In genomic region chr1:156153362-156153761, GRCh38 we compare ENCODE assay signal across 11 cellular contexts. TPM values are rescaled to one million over a fixed set of nuclear protein-coding genes. Genes with fewer than 3 reads are reported as not detected.
DNase-seq lines count a peak whose midpoint lies in the region; ATAC-seq, FAIRE-seq and TF ChIP-seq lines count a peak whose summit lies in the region.
"Had no signal": no experiment of that assay in that cellular context is flagged by ENCODE, and none has a peak within 500 bp of the region (broad histone marks: within the 10 kb centered on the region; RNA-seq: fewer than 3 reads in every experiment).

TSS of gene SEMA4A (plus strand) at chr1:156153585. CDS start at chr1:156154579, 994 bp downstream.

- intact Hi-C loops in PC-9 (cut with micrococcal nuclease; ENCODE audit: unreplicated experiment), result no loop called here

- TF ChIP-seq CTCF in GM23338 (conservative IDR thresholded peaks at IDR 0.05; ENCODE audit: low read depth in 2 of 2) (no peak), PC-9 (conservative IDR thresholded peaks at IDR 0.05) (no peak)

- H3K36me3 ChIP-seq in GM23338 (ENCODE audit: insufficient read depth), result no peaks in the 10 kb centered on the region
- no peaks in the 10 kb centered on the region for H3K36me3 ChIP-seq in PC-9 (ENCODE audit: low read depth)
- H3K36me3 ChIP-seq: esophagus muscularis mucosa had no signal

- H3K27me3 ChIP-seq in GM23338 (ENCODE audit: insufficient read depth) (no peaks in the 10 kb centered on the region), PC-9 (ENCODE audit: insufficient read depth, low read depth) (peaks cover 10% of the 10 kb centered on the region; the same call in 1 of the 2 replicates)

- H3K27ac ChIP-seq in GM23338 (ENCODE audit: low read depth) (no peak within 1 kb of the TSS), PC-9 (no peak within 1 kb of the TSS)
- H3K27ac ChIP-seq: esophagus muscularis mucosa had no signal

- H3F3A ChIP-seq in GM23338 (replicated peaks; ENCODE audit: low read depth) (peaks cover 4% of the 10 kb centered on the region), PC-9 (ENCODE audit: insufficient read depth, low read depth) (no peaks in the 10 kb centered on the region; the same call in 1 of the 2 replicates)

- CTCF ChIA-PET in PC-9 (lab: Charles Lee), result interaction anchor here (1.1 kb wide), 1 partner anchor 72 kb away, joined by 4 read pairs; no protein-coding TSS in a partner anchor

- H3K9me3 Mint-ChIP-seq in GM23338, result no peaks in the 10 kb centered on the region

- H3K4me1 Mint-ChIP-seq in GM23338, result peaks cover 62% of the 10 kb centered on the region

- H3K9me3 ChIP-seq in PC-9 (ENCODE audit: insufficient read depth, low read depth), result no peaks in the 10 kb centered on the region
- H3K9me3 ChIP-seq: esophagus muscularis mucosa had no signal

- H4K20me1 ChIP-seq in GM23338 (replicated peaks; ENCODE audit: insufficient read depth) (no peaks in the 10 kb centered on the region), PC-9 (ENCODE audit: insufficient read depth) (no peaks in the 10 kb centered on the region)

- ATAC-seq in GM23338 (no peak), HG03135 (IDR thresholded peaks at IDR 0.05; ENCODE audit: unreplicated experiment) (no peak)
- ATAC-seq: HCT116 had no signal

- no peak within 1 kb of the TSS for H2AFZ ChIP-seq in GM23338
- H2AFZ ChIP-seq in PC-9, result peak within 1 kb of the TSS; percentile 75

- BruUV-seq in PC-9 (replicated peaks; lab: Mats Ljungman, UMichigan), result no TSS peak

- H3K27ac Mint-ChIP-seq in GM23338, result no peak within 1 kb of the TSS

- H3K4me3 ChIP-seq in GM23338 (no peak within 1 kb of the TSS), PC-9 (peak within 1 kb of the TSS; percentile 50)
- H3K4me3 ChIP-seq: esophagus muscularis mucosa had no signal

- H3K4me2 ChIP-seq in GM23338 (peak within 1 kb of the TSS; percentile 48), PC-9 (peak within 1 kb of the TSS; percentile 76)

- no peak for FAIRE-seq in frontal cortex (lab: Jason Lieb, UNC)

- peaks cover 16% of the 10 kb centered on the region for H3K27me3 Mint-ChIP-seq in GM23338 (ENCODE audit: insufficient read depth, low read depth, poor library complexity)

- DNase-seq in GM23338 (ENCODE audit: low spot score), result peak; percentile 35
- DNase-seq in PC-9, result peak; percentile 77 to 79
- DNase-seq in frontal cortex (ENCODE audit: low spot score in 2 of 2), result no peak
- peak; percentile 35 for DNase-seq in renal cortical epithelial cell (ENCODE audit: low read depth)
- no peak for DNase-seq in SKM-1 treated with dmso at 0.1 percent for 144 hours (lab: John Stamatoyannopoulos, UW; ENCODE audit: unreplicated experiment)
- no peak for DNase-seq in inferior parietal cortex (ENCODE audit: extremely low spot score)
- DNase-seq in NCI-H2081 (lab: John Stamatoyannopoulos, UW), result no peak
- DNase-seq: nucleus accumbens had no signal

- H3K9me2 ChIP-seq in GM23338 (ENCODE audit: insufficient read depth) (no peaks in the 10 kb centered on the region), PC-9 (ENCODE audit: insufficient read depth) (no peaks in the 10 kb centered on the region)

- no peaks in the 10 kb centered on the region for H3K79me2 ChIP-seq in GM23338 (replicated peaks; ENCODE audit: insufficient read depth)
- no peaks in the 10 kb centered on the region for H3K79me2 ChIP-seq in PC-9 (ENCODE audit: low read depth)

- no peaks in the 10 kb centered on the region for H3K36me3 Mint-ChIP-seq in GM23338 (ENCODE audit: low read depth)

- H3K4me1 ChIP-seq in GM23338 (ENCODE audit: insufficient read depth) (peaks cover 55% of the 10 kb centered on the region), PC-9 (replicated peaks; ENCODE audit: insufficient read depth) (peaks cover 15% of the 10 kb centered on the region)

- POLR2A ChIA-PET in PC-9 (lab: Charles Lee; ENCODE audit: unreplicated experiment), result interaction anchor here (0.6 kb wide), 1 partner anchor 11 kb away, joined by 6 read pairs; no protein-coding TSS in a partner anchor

- no peak within 1 kb of the TSS; the same call in 2 of the 3 replicates for H3K4me3 Mint-ChIP-seq in GM23338

TF ChIP-seq in GM23338, 12 proteins besides CTCF, POLR2A, EP300 and RAD21 (continues in another document):
- TF ChIP-seq ETS1 (IDR thresholded peaks at IDR 0.05), result no peak
- TF ChIP-seq ZNF114 (CRISPR knock-in tag; IDR thresholded peaks at IDR 0.05), result no peak
- TF ChIP-seq EZH2phosphoT487 (IDR thresholded peaks at IDR 0.05; ENCODE audit: unreplicated experiment), result no peak
- no peak for TF ChIP-seq EZH2 (IDR thresholded peaks at IDR 0.05; ENCODE audit: low read depth, unreplicated experiment)
- no peak for TF ChIP-seq CREB1 (CRISPR knock-in tag; IDR thresholded peaks at IDR 0.05; ENCODE audit: low read depth)
- no peak for TF ChIP-seq ZNF331 (CRISPR knock-in tag; IDR thresholded peaks at IDR 0.05; ENCODE audit: low read depth)
- no peak for TF ChIP-seq ZNF462 (CRISPR knock-in tag; IDR thresholded peaks at IDR 0.05)
- no peak for TF ChIP-seq POLR2AphosphoS5 (IDR thresholded peaks at IDR 0.05; ENCODE audit: low read depth)
- TF ChIP-seq JUNB (IDR thresholded peaks at IDR 0.05; ENCODE audit: unreplicated experiment), result no peak
- no peak for TF ChIP-seq STAT1 (IDR thresholded peaks at IDR 0.05; ENCODE audit: unreplicated experiment)

RNA-seq across cellular contexts. Expression of gene SEMA4A, which starts in this region (rescaled TPM):
- total RNA-seq in GM23338 (2014; rRNA removed; shearing (Covaris generic)), result 17.0 and 20.2 TPM in 2 replicates
- polyA plus RNA-seq in GM23338 (2016; fragmentation: Nextera tagmentation; extraction: Ambion mirVana), result 5.5 and 5.6 TPM in 2 replicates
- 16.2 and 19.1 TPM in 2 replicates for total RNA-seq in PC-9 (2021)
- total RNA-seq in frontal cortex, result 22.0 TPM
- total RNA-seq in renal cortical epithelial cell, result 0.69 and 7.4 TPM in 2 replicates

Comparison
In these comparisons a context has a peak if more than half of its experiments do, and no peak if none do; other contexts are left out.
1. DNase-seq: peak in GM23338 (single experiment), PC-9 (2 of 2) and renal cortical epithelial cell (single experiment); none in frontal cortex (0 of 2), SKM-1 treated with dmso at 0.1 percent for 144 hours (single experiment), inferior parietal cortex (single experiment) and NCI-H2081 (0 of 2).